27 cellular contexts compared by ENCODE assay signal in the genomic region with DNA sequence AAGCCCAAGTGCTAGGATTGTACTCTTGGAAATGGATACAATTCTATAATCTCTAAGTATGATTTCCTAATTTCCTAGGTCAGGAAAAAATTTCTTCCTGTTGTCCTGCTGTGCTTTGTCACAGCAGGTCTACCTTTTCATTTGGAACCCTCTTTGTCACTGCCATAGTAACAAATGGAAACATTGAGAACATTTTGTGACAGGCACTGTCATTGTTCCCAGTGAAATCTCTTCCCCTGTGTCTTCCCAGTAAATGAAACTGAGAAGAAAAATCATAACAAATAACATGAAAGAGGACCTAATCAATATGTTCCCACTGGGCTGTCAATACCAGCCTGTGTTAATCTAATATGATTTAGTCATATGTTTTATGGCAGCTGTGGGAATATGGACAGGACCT.
"Had no signal": no experiment of that assay in that cellular context is flagged by ENCODE, and none has a peak within 500 bp of the region (broad histone marks: within the 10 kb centered on the region; RNA-seq: fewer than 3 reads in every experiment).

No MANE protein-coding gene starts in this region.

- H3K27me3 ChIP-seq: foreskin keratinocyte, ovary, spleen, thyroid gland, upper lobe of right lung had no signal

- ATAC-seq: activated CD4-positive, alpha-beta T cell treated with anti-CD3 and anti-CD28 coated beads for 36 hours; activated T-cell treated with anti-CD3 and anti-CD28 coated beads, Interleukin-2, amount 50 U/mL, for 4 hours; foreskin keratinocyte; left lobe of liver; lower lobe of right lung; naive thymus-derived CD8-positive, alpha-beta T cell; T-helper 17 cell; upper lobe of right lung had no signal

- H3K4me3 Mint-ChIP-seq: activated B cell treated with CpG ODN at 0.5 μM for 24 hours; activated CD4-positive, alpha-beta T cell treated with anti-CD3 and anti-CD28 coated beads for 36 hours; activated naive CD4-positive, alpha-beta T cell treated with anti-CD3 and anti-CD28 coated beads for 36 hours; activated naive CD8-positive, alpha-beta T cell treated with anti-CD3 and anti-CD28 coated beads, Interleukin-2, amount 10 ng/mL, durations not matched to agents 7 days and 5 days; activated T-cell treated with anti-CD3 and anti-CD28 coated beads, Interleukin-2, amount 50 U/mL, for 4 hours; immature natural killer cell; naive thymus-derived CD8-positive, alpha-beta T cell; stimulated activated naive CD8-positive, alpha-beta T cell treated with anti-CD3 and anti-CD28 coated beads, Interleukin-15, Interleukin-2, amounts not matched to agents 100 ng/mL and 50 ng/mL, for 24 hours; T-helper 17 cell had no signal

- H3K9me3 Mint-ChIP-seq: immature natural killer cell had no signal

- DNase-seq: activated B cell treated with CpG ODN at 0.5 μM for 24 hours; activated CD4-positive, alpha-beta T cell treated with anti-CD3 and anti-CD28 coated beads for 36 hours; activated CD4-positive, alpha-beta T cell treated with anti-CD3 and anti-CD28 coated beads, Interleukin-2, amount 50 U/mL, for 4 hours; activated CD8-positive, alpha-beta memory T cell treated with anti-CD3 and anti-CD28 coated beads for 24 hours; activated CD8-positive, alpha-beta memory T cell treated with anti-CD3 and anti-CD28 coated beads, Interleukin-2, amount 50 U/mL, for 4 hours; activated naive CD4-positive, alpha-beta T cell treated with anti-CD3 and anti-CD28 coated beads for 36 hours; activated naive CD8-positive, alpha-beta T cell treated with anti-CD3 and anti-CD28 coated beads, Interleukin-2, amount 10 ng/mL, durations not matched to agents 7 days and 5 days; activated T-cell treated with anti-CD3 and anti-CD28 coated beads, Interleukin-2, amount 50 U/mL, for 4 hours; amniotic stem cell; cerebellar nuclear complex; foreskin keratinocyte; immature natural killer cell; lower lobe of right lung; naive thymus-derived CD8-positive, alpha-beta T cell; ovary; spleen; stimulated activated CD4-positive, alpha-beta T cell treated with anti-CD3 and anti-CD28 coated beads, Interleukin-4, amount 100 ng/mL, for 24 hours; substantia nigra; T-helper 17 cell; thyroid gland; upper lobe of right lung had no signal

- H3K27ac Mint-ChIP-seq: activated B cell treated with CpG ODN at 0.5 μM for 24 hours; activated CD4-positive, alpha-beta T cell treated with anti-CD3 and anti-CD28 coated beads for 36 hours; activated naive CD4-positive, alpha-beta T cell treated with anti-CD3 and anti-CD28 coated beads for 36 hours; activated naive CD8-positive, alpha-beta T cell treated with anti-CD3 and anti-CD28 coated beads, Interleukin-2, amount 10 ng/mL, durations not matched to agents 7 days and 5 days; immature natural killer cell; naive thymus-derived CD8-positive, alpha-beta T cell; stimulated activated naive CD8-positive, alpha-beta T cell treated with anti-CD3 and anti-CD28 coated beads, Interleukin-15, Interleukin-2, amounts not matched to agents 100 ng/mL and 50 ng/mL, for 24 hours; T-helper 17 cell had no signal

- H3K4me1 ChIP-seq: foreskin keratinocyte, lower lobe of right lung, prostate gland, spleen, thyroid gland, upper lobe of right lung had no signal

- H3K27me3 Mint-ChIP-seq: activated B cell treated with CpG ODN at 0.5 μM for 24 hours; activated CD4-positive, alpha-beta T cell treated with anti-CD3 and anti-CD28 coated beads for 36 hours; activated naive CD8-positive, alpha-beta T cell treated with anti-CD3 and anti-CD28 coated beads, Interleukin-2, amount 10 ng/mL, durations not matched to agents 7 days and 5 days; naive thymus-derived CD8-positive, alpha-beta T cell; stimulated activated naive CD8-positive, alpha-beta T cell treated with anti-CD3 and anti-CD28 coated beads, Interleukin-15, Interleukin-2, amounts not matched to agents 100 ng/mL and 50 ng/mL, for 24 hours; T-helper 17 cell had no signal

- H3K36me3 ChIP-seq: ovary, prostate gland, thyroid gland, upper lobe of right lung had no signal

- FAIRE-seq: bronchial epithelial cell, endometrium had no signal

- H3K27ac ChIP-seq: coronary artery, foreskin keratinocyte, lower lobe of right lung, ovary, prostate gland, spleen, thyroid gland, upper lobe of right lung had no signal

- H3K4me3 ChIP-seq: coronary artery, lower lobe of right lung, ovary, prostate gland, spleen, thyroid gland, upper lobe of right lung had no signal
